33 cellular contexts compared by ENCODE assay signal in genomic region chr1:99710994-99711393, GRCh38.
"Had no signal": no experiment of that assay in that cellular context is flagged by ENCODE, and none has a peak within 500 bp of the region (broad histone marks: within the 10 kb centered on the region; RNA-seq: fewer than 3 reads in every experiment).

No MANE protein-coding gene starts in this region.

- H3K4me3 ChIP-seq: ascending aorta, cardiac muscle cell had no signal

- H3K4me1 ChIP-seq: ascending aorta had no signal

- FAIRE-seq: bronchial epithelial cell, TTC549 had no signal

- H3K9me3 ChIP-seq: ascending aorta had no signal

- ATAC-seq: activated CD4-positive, alpha-beta T cell treated with anti-CD3 and anti-CD28 coated beads for 36 hours; activated CD4-positive, CD25-positive, alpha-beta regulatory T cell treated with anti-CD3 and anti-CD28 coated beads, Interleukin-2, amount 50 U/mL, for 24 hours; activated CD8-positive, alpha-beta memory T cell treated with anti-CD3 and anti-CD28 coated beads, Interleukin-2, amount 10 ng/mL, durations not matched to agents 7 days and 5 days; activated CD8-positive, alpha-beta T cell treated with anti-CD3 and anti-CD28 coated beads, Interleukin-2, amount 10 ng/mL, durations not matched to agents 7 days and 5 days; activated naive CD8-positive, alpha-beta T cell treated with anti-CD3 and anti-CD28 coated beads, Interleukin-2, amount 50 U/mL, for 24 hours; WTC11 had no signal

- H3K27me3 ChIP-seq: ascending aorta, cardiac muscle cell had no signal

- H3K27ac ChIP-seq: ascending aorta, cardiac muscle cell, WERI-Rb-1 had no signal

- H3K36me3 ChIP-seq: cardiac muscle cell, WERI-Rb-1 had no signal

- DNase-seq: activated CD4-positive, alpha-beta memory T cell treated with anti-CD3 and anti-CD28 coated beads, Interleukin-2, amount 10 ng/mL, durations not matched to agents 7 days and 5 days; activated CD4-positive, alpha-beta T cell treated with anti-CD3 and anti-CD28 coated beads for 1 hour; activated CD4-positive, alpha-beta T cell treated with anti-CD3 and anti-CD28 coated beads for 36 hours; activated CD4-positive, alpha-beta T cell treated with anti-CD3 and anti-CD28 coated beads for 48 hours; activated CD4-positive, alpha-beta T cell treated with anti-CD3 and anti-CD28 coated beads, Interleukin-2, amount 10 ng/mL, durations not matched to agents 7 days and 5 days; activated CD4-positive, alpha-beta T cell treated with anti-CD3 and anti-CD28 coated beads, Interleukin-2, amount 50 U/mL, for 48 hours; activated CD4-positive, CD25-positive, alpha-beta regulatory T cell; activated CD8-positive, alpha-beta memory T cell treated with anti-CD3 and anti-CD28 coated beads for 24 hours; activated CD8-positive, alpha-beta memory T cell treated with anti-CD3 and anti-CD28 coated beads, Interleukin-2, amount 10 ng/mL, durations not matched to agents 7 days and 5 days; activated CD8-positive, alpha-beta memory T cell treated with anti-CD3 and anti-CD28 coated beads, Interleukin-2, amount 50 U/mL, for 48 hours; activated CD8-positive, alpha-beta T cell treated with anti-CD3 and anti-CD28 coated beads, Interleukin-2, amount 10 ng/mL, durations not matched to agents 7 days and 5 days; activated effector memory CD4-positive, alpha-beta T cell treated with Interleukin-2 at 50 U/mL for 16 hours; activated gamma-delta T cell; activated naive CD4-positive, alpha-beta T cell treated with anti-CD3 and anti-CD28 coated beads, Interleukin-2, amount 10 ng/mL, durations not matched to agents 7 days and 5 days; activated naive CD4-positive, alpha-beta T cell treated with Interleukin-2 at 50 U/mL for 16 hours; activated naive CD8-positive, alpha-beta T cell treated with anti-CD3 and anti-CD28 coated beads, Interleukin-2, amount 10 ng/mL, durations not matched to agents 7 days and 5 days; activated naive CD8-positive, alpha-beta T cell treated with anti-CD3 and anti-CD28 coated beads, Interleukin-2, amount 50 U/mL, for 24 hours; activated T-cell treated with anti-CD3 and anti-CD28 coated beads, Interleukin-2, amount 50 U/mL, for 24 hours; activated T-cell treated with anti-CD3 and anti-CD28 coated beads, Interleukin-2, amount 50 U/mL, for 48 hours; amygdala; anterior cingulate cortex; caudate nucleus; cerebellar nuclear complex; T-helper 1 cell; T-helper 2 cell; T-helper 9 cell; WERI-Rb-1 had no signal
